ENCODE assay signal across 8 cellular contexts in the genomic region with DNA sequence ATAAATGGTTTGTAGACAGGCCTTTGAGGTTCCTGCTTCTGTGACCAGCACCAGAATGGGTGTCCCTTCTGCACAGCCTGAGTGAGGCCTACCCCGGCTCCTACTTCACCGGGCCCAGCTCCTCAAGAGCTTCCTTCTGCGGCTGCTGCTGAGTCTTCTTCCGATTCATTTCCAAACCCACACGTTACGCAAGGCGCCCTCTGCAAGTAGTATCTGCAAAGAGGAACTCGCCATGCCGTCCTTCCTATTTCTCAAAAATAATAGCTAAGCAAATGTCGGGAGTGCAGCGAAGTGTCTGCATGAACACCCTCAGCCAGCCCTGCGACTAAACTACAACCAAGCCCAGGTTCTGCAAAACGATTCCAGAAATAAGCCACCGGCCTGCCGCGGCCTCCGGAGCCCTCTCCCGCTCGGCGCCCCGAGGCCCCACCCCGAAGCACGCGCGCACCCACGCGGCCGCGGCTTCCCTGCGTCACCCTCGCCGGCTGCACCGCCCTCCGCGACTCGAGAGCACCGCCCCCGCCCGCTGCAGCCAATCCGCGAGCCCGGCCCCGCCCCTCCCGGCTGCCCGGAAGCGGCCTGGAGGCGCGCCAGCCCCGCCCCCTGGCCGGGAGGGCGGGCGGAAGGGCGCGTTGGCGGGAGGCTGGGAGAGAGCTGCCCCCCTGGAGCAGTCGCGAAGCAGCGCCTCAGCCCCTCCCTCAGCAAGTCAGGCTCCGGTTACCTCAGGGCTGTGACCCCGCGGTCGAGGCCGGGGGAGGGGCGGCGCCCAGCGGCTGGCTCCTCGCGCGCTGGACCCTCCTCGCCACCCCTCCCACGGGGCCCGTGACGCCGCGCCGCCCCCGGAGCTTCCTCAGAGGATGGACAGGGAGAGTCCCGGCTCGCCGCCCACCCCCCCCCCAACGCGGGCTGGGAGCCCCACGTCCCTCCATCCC. TPM values are rescaled to one million over a fixed set of nuclear protein-coding genes. Genes with fewer than 3 reads are reported as not detected.
DNase-seq lines count a peak whose midpoint lies in the region; ATAC-seq and TF ChIP-seq lines count a peak whose summit lies in the region.

No MANE protein-coding gene starts in this region.

- H3K4me3 ChIP-seq in HUES6 (ENCODE audit: low read depth, low read length) (peak overlapping the region; percentile 94), OCI-LY7 (ENCODE audit: low read depth, low read length, poor library complexity, severe bottlenecking) (peak overlapping the region; percentile 80), epithelial cell of esophagus (ENCODE audit: low read length) (peak overlapping the region; percentile 61), mucosa of descending colon (peak overlapping the region; percentile 35)

- peak; percentile 90 for DNase-seq in D341Med (ENCODE audit: low spot score)
- peak; percentile 97 for DNase-seq in OCI-LY7 (ENCODE audit: low spot score)
- DNase-seq in activated T-cell treated with anti-CD3 and anti-CD28 coated beads for 24 hours (ENCODE audit: low read depth), result peak; percentile 98
- DNase-seq in epithelial cell of esophagus (ENCODE audit: low read depth), result peak; percentile 94
- peak; percentile 96 to 97 (median 97) for DNase-seq in mucosa of descending colon
- DNase-seq in stimulated activated CD8-positive, alpha-beta memory T cell treated with anti-CD3 and anti-CD28 coated beads, Interleukin-2, amount 100 ng/mL, for 1 hour (ENCODE audit: low read depth in 2 of 2), result peak; percentile 96 to 97

- no peaks in the 10 kb centered on the region for H4K20me1 ChIP-seq in OCI-LY7 (ENCODE audit: insufficient read depth, low read length)

- H3K9ac ChIP-seq in HUES6 (ENCODE audit: low read length), result peak overlapping the region; percentile 73

- H3K9me2 ChIP-seq in OCI-LY7 (ENCODE audit: insufficient read depth, low read length), result no peaks in the 10 kb centered on the region

- no peaks in the 10 kb centered on the region for H3K36me3 ChIP-seq in HUES6 (ENCODE audit: control insufficient read depth, insufficient read depth, low read length)
- 0 out of 2 replicates have a peak, but pooled peaks cover 2% of the 10 kb centered on the region for H3K36me3 ChIP-seq in OCI-LY7 (ENCODE audit: insufficient read depth, low read length)
- no peaks in the 10 kb centered on the region for H3K36me3 ChIP-seq in mucosa of descending colon (ENCODE audit: low read depth)

- H3K9me3 ChIP-seq in HUES6 (ENCODE audit: control insufficient read depth, insufficient read depth, low read depth, low read length) (no peaks in the 10 kb centered on the region), OCI-LY7 (ENCODE audit: low read length) (no peaks in the 10 kb centered on the region), mucosa of descending colon (no peaks in the 10 kb centered on the region)

- BruUV-seq in OCI-LY7 (replicated peaks; lab: Mats Ljungman, UMichigan), result TSS peak; percentile 59

- CTCF ChIA-PET in OCI-LY7 (lab: Charles Lee; ENCODE audit: unreplicated experiment), result interaction anchor here (1.8 kb wide), 1 partner anchor 10 kb away, joined by 13 read pairs; no protein-coding TSS in a partner anchor

- peak; percentile 40 for ATAC-seq in GM21390 (IDR thresholded peaks at IDR 0.05; ENCODE audit: unreplicated experiment)
- peak; percentile 76 for ATAC-seq in mucosa of descending colon

- no peaks in the 10 kb centered on the region for H3K27me3 ChIP-seq in HUES6 (ENCODE audit: control insufficient read depth, insufficient read depth, low read length)

- peak overlapping the region; percentile 99 for H3K4me2 ChIP-seq in OCI-LY7 (ENCODE audit: low read length)

- POLR2A ChIA-PET in OCI-LY7 (lab: Charles Lee), result interaction anchor here (0.7 to 2.8 kb wide), 7 partner anchors 10 to 1125 kb away, joined by 4 to 17 read pairs (median 6); partner anchors contain the start of genes SMG6 and SRR

- H3K79me2 ChIP-seq in OCI-LY7 (ENCODE audit: insufficient read depth, low read depth, low read length), result peaks cover 10% of the 10 kb centered on the region; the same call in 1 of the 2 replicates

- intact Hi-C loops in OCI-LY7 (cut with micrococcal nuclease; ENCODE audit: unreplicated experiment) (loop anchor here (1.0 kb wide), 1 partner anchor 9 kb away; the partner anchor contains the start of gene MNT), mucosa of descending colon (cut with DNase I, micrococcal nuclease) (no loop called here)

- peak overlapping the region; percentile 52; the same call in 1 of the 2 replicates for H2AFZ ChIP-seq in OCI-LY7 (ENCODE audit: low read length)

- H3K4me1 ChIP-seq in HUES6 (ENCODE audit: control insufficient read depth, insufficient read depth, low read length), result peaks cover 36% of the 10 kb centered on the region
- H3K4me1 ChIP-seq in OCI-LY7 (ENCODE audit: insufficient read depth, low read length, poor library complexity, severe bottlenecking), result peaks cover 44% of the 10 kb centered on the region
- H3K4me1 ChIP-seq in mucosa of descending colon (ENCODE audit: low read depth), result peaks cover 41% of the 10 kb centered on the region

- TF ChIP-seq CTCF in OCI-LY7 (conservative IDR thresholded peaks at IDR 0.05; ENCODE audit: low read length) (no peak), epithelial cell of esophagus (IDR thresholded peaks at IDR 0.05; ENCODE audit: insufficient read depth, low read depth, low read length, missing control alignments) (no peak), mucosa of descending colon (IDR thresholded peaks at IDR 0.05) (no peak)

- H3K27ac ChIP-seq in HUES6 (ENCODE audit: low read depth, low read length) (peak overlapping the region; percentile 99; the same call in 1 of the 2 replicates), OCI-LY7 (ENCODE audit: low read depth, low read length, poor library complexity, severe bottlenecking) (peak overlapping the region; percentile 89)

RNA-seq across cellular contexts. Expression of gene MNT, which starts 8.3 kb away (rescaled TPM):
- 17.7 and 22.2 TPM in 2 replicates for total RNA-seq in OCI-LY7 (2014; rRNA removed; shearing (Covaris generic))
- total RNA-seq in OCI-LY7 (2022) (58.7 and 60.0 TPM in 2 replicates), mucosa of descending colon (10 to 100 TPM; 22.8 to 39.1 (median 25.2) TPM)

RNA-seq across cellular contexts. Expression of gene SGSM2, which starts 55.2 kb away (rescaled TPM):
- total RNA-seq in OCI-LY7 (2014; rRNA removed; shearing (Covaris generic)), result 38.4 and 44.0 TPM in 2 replicates
- total RNA-seq in OCI-LY7 (2022), result 49.0 and 50.6 TPM in 2 replicates
- total RNA-seq in mucosa of descending colon, result 10 to 100 TPM; 29.1 to 57.9 (median 30.2) TPM

RNA-seq across cellular contexts. Expression of gene TSR1, which starts 56.3 kb away (rescaled TPM):
- total RNA-seq in OCI-LY7 (2014; rRNA removed; shearing (Covaris generic)), result 71.4 and 85.8 TPM in 2 replicates
- total RNA-seq in OCI-LY7 (2022) (48.1 and 58.7 TPM in 2 replicates), mucosa of descending colon (10 to 100 TPM; 13.6 to 23.4 (median 15.4) TPM)

Comparison
In these comparisons a context has a peak if more than half of its experiments do, and no peak if none do; other contexts are left out.
1. Peak in every context shown above with its lines: DNase-seq, ATAC-seq, H3K4me3 ChIP-seq and H3K27ac ChIP-seq.
2. H3K4me3 ChIP-seq: peak in every context shown above with its lines; median percentile 94 in HUES6; 80 in OCI-LY7; 61 in epithelial cell of esophagus; 35 in mucosa of descending colon.